Comparison of ENCODE assay signal across 1 cellular context in the genomic region with DNA sequence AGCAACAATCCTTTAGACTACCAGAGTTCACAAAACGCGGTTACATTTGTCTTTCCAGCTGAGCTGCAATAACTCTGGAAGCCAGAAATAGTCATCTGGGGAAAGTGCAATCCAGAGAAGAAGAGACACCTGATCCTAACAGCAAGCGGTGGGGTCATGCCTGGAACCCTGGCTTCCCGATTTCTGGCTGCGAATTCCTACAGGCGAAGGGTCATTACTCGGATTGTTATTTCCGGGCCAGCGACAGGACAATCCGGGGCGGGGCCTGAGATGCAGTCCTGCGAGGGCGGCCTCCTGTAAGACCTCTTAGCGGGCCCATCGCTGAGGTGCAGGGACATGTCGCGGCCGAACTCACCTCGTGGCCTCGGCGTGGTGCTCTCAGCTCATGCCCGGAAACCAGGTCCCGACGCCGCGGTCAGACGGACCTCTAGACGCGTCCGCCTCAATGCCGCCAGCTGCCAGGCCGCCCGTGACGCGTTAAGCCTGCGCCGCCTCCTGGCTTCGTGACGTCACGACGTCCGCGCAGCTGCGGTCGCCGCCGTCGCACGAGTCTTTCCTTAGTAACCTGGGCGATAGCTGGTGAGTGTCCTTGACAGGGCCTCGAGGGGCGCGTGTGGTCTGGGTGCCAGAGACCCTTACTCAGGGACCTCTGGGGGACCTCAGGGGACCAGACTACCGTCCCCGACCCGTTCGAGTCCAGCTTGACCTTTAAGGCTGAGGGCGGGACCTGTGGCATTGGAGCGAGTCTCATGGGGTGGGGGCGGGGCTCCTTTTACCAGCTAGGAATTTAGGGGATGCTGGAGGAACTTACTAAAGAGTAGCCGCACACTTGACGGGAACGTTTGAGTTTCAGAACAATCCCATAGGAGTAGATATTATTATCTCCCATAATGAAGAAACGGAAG.
A peak's percentile ranks its signal among the peaks of the same experiment; 100 is the strongest.
TF ChIP-seq lines count a peak whose summit lies in the region.

A gene with protein sequence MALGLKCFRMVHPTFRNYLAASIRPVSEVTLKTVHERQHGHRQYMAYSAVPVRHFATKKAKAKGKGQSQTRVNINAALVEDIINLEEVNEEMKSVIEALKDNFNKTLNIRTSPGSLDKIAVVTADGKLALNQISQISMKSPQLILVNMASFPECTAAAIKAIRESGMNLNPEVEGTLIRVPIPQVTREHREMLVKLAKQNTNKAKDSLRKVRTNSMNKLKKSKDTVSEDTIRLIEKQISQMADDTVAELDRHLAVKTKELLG (plus strand): TSS at position 523 of the 905 bp plus-strand sequence. CDS start 6,010 bp downstream, outside the sequence.
A gene with protein sequence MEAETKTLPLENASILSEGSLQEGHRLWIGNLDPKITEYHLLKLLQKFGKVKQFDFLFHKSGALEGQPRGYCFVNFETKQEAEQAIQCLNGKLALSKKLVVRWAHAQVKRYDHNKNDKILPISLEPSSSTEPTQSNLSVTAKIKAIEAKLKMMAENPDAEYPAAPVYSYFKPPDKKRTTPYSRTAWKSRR (minus strand): TSS at position 481 of the 905 bp plus-strand sequence. CDS start 3,348 bp downstream, outside the sequence.

TF ChIP-seq in HepG2, 621 proteins besides CTCF, POLR2A, EP300 and RAD21 (continued from another document and continues in another):
- TF ChIP-seq, protein P1, sequence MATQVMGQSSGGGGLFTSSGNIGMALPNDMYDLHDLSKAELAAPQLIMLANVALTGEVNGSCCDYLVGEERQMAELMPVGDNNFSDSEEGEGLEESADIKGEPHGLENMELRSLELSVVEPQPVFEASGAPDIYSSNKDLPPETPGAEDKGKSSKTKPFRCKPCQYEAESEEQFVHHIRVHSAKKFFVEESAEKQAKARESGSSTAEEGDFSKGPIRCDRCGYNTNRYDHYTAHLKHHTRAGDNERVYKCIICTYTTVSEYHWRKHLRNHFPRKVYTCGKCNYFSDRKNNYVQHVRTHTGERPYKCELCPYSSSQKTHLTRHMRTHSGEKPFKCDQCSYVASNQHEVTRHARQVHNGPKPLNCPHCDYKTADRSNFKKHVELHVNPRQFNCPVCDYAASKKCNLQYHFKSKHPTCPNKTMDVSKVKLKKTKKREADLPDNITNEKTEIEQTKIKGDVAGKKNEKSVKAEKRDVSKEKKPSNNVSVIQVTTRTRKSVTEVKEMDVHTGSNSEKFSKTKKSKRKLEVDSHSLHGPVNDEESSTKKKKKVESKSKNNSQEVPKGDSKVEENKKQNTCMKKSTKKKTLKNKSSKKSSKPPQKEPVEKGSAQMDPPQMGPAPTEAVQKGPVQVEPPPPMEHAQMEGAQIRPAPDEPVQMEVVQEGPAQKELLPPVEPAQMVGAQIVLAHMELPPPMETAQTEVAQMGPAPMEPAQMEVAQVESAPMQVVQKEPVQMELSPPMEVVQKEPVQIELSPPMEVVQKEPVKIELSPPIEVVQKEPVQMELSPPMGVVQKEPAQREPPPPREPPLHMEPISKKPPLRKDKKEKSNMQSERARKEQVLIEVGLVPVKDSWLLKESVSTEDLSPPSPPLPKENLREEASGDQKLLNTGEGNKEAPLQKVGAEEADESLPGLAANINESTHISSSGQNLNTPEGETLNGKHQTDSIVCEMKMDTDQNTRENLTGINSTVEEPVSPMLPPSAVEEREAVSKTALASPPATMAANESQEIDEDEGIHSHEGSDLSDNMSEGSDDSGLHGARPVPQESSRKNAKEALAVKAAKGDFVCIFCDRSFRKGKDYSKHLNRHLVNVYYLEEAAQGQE (IDR thresholded peaks at IDR 0.05; ENCODE audit: borderline replicate concordance in 1 of 2, low read depth in 1 of 2, low read length in 2 of 2) = peak in 1 of 2 experiments; percentile 58; a peak in 1 of 4 replicates
- TF ChIP-seq NRL (CRISPR knock-in tag; IDR thresholded peaks at IDR 0.05; ENCODE audit: borderline replicate concordance) (peak; percentile 99), TGIF2 (CRISPR knock-in tag; IDR thresholded peaks at IDR 0.05) (peak; percentile 90), ZNF619 (CRISPR knock-in tag; IDR thresholded peaks at IDR 0.05) (0 out of 2 replicates have a peak, but pooled peaks have one; percentile 58), ZNF460 (CRISPR knock-in tag; IDR thresholded peaks at IDR 0.05; ENCODE audit: borderline replicate concordance) (no peak), ZFP82 (CRISPR knock-in tag; IDR thresholded peaks at IDR 0.05; ENCODE audit: borderline replicate concordance) (peak; percentile 86; the same call in 1 of the 2 replicates), HDAC2 (CRISPR knock-in tag; IDR thresholded peaks at IDR 0.05) (peak; percentile 92), EHMT2 (IDR thresholded peaks at IDR 0.05; ENCODE audit: borderline replicate concordance, low read depth, low read length) (no peak), MAZ (IDR thresholded peaks at IDR 0.05; ENCODE audit: borderline replicate concordance, low read depth, low read length) (no peak), MAZ (CRISPR knock-in tag; IDR thresholded peaks at IDR 0.05; ENCODE audit: low read depth) (peak; percentile 80), EZH2 (conservative IDR thresholded peaks at IDR 0.05; ENCODE audit: low read depth, low read length) (no peak), RFXAP (CRISPR knock-in tag; IDR thresholded peaks at IDR 0.05; ENCODE audit: borderline replicate concordance) (no peak; the same call in 1 of the 2 replicates), ZNF234 (CRISPR knock-in tag; conservative IDR thresholded peaks at IDR 0.05) (peak; percentile 30; the same call in 1 of the 2 replicates), REXO4 (CRISPR knock-in tag; IDR thresholded peaks at IDR 0.05; ENCODE audit: borderline replicate concordance) (no peak), ZBTB21 (CRISPR knock-in tag; IDR thresholded peaks at IDR 0.05) (peak; percentile 98), ATM (IDR thresholded peaks at IDR 0.05; ENCODE audit: borderline replicate concordance) (no peak), PPARG (CRISPR knock-in tag; conservative IDR thresholded peaks at IDR 0.05) (0 out of 2 replicates have a peak, but pooled peaks have one; percentile 29), FOXP1 (IDR thresholded peaks at IDR 0.05) (no peak), FOXP1 (CRISPR knock-in tag; IDR thresholded peaks at IDR 0.05) (peak; percentile 13; the same call in 1 of the 2 replicates), SKI (IDR thresholded peaks at IDR 0.05; ENCODE audit: partially characterized antibody) (peak; percentile 91), ATF7-NPFF (CRISPR knock-in tag; IDR thresholded peaks at IDR 0.05; ENCODE audit: low read depth) (peak; percentile 98), MATR3 (CRISPR knock-in tag; IDR thresholded peaks at IDR 0.05) (no peak)
- TF ChIP-seq, protein P2, sequence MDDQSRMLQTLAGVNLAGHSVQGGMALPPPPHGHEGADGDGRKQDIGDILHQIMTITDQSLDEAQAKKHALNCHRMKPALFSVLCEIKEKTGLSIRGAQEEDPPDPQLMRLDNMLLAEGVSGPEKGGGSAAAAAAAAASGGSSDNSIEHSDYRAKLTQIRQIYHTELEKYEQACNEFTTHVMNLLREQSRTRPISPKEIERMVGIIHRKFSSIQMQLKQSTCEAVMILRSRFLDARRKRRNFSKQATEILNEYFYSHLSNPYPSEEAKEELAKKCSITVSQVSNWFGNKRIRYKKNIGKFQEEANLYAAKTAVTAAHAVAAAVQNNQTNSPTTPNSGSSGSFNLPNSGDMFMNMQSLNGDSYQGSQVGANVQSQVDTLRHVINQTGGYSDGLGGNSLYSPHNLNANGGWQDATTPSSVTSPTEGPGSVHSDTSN (CRISPR knock-in tag; IDR thresholded peaks at IDR 0.05; ENCODE audit: borderline replicate concordance) = peak; percentile 90
- TF ChIP-seq, protein P3, sequence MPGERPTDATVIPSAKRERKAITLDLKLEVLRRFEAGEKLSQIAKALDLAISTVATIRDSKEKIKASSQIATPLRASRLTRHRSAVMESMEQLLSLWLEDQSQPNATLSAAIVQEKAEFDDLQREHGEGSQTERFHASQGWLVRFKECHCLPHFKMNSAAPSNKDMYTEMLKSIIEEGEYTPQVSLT (CRISPR knock-in tag; IDR thresholded peaks at IDR 0.05; ENCODE audit: borderline replicate concordance, low read depth) = peak; percentile 56; the same call in 1 of the 2 replicates
- TF ChIP-seq, protein P4, sequence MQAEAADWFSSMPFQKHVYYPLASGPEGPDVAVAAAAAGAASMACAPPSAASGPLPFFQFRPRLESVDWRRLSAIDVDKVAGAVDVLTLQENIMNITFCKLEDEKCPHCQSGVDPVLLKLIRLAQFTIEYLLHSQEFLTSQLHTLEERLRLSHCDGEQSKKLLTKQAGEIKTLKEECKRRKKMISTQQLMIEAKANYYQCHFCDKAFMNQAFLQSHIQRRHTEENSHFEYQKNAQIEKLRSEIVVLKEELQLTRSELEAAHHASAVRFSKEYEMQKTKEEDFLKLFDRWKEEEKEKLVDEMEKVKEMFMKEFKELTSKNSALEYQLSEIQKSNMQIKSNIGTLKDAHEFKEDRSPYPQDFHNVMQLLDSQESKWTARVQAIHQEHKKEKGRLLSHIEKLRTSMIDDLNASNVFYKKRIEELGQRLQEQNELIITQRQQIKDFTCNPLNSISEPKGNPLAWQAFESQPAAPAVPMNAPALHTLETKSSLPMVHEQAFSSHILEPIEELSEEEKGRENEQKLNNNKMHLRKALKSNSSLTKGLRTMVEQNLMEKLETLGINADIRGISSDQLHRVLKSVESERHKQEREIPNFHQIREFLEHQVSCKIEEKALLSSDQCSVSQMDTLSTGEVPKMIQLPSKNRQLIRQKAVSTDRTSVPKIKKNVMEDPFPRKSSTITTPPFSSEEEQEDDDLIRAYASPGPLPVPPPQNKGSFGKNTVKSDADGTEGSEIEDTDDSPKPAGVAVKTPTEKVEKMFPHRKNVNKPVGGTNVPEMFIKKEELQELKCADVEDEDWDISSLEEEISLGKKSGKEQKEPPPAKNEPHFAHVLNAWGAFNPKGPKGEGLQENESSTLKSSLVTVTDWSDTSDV (CRISPR knock-in tag; IDR thresholded peaks at IDR 0.05) = 0 out of 2 replicates have a peak, but pooled peaks have one; percentile 51
- TF ChIP-seq, protein P5, sequence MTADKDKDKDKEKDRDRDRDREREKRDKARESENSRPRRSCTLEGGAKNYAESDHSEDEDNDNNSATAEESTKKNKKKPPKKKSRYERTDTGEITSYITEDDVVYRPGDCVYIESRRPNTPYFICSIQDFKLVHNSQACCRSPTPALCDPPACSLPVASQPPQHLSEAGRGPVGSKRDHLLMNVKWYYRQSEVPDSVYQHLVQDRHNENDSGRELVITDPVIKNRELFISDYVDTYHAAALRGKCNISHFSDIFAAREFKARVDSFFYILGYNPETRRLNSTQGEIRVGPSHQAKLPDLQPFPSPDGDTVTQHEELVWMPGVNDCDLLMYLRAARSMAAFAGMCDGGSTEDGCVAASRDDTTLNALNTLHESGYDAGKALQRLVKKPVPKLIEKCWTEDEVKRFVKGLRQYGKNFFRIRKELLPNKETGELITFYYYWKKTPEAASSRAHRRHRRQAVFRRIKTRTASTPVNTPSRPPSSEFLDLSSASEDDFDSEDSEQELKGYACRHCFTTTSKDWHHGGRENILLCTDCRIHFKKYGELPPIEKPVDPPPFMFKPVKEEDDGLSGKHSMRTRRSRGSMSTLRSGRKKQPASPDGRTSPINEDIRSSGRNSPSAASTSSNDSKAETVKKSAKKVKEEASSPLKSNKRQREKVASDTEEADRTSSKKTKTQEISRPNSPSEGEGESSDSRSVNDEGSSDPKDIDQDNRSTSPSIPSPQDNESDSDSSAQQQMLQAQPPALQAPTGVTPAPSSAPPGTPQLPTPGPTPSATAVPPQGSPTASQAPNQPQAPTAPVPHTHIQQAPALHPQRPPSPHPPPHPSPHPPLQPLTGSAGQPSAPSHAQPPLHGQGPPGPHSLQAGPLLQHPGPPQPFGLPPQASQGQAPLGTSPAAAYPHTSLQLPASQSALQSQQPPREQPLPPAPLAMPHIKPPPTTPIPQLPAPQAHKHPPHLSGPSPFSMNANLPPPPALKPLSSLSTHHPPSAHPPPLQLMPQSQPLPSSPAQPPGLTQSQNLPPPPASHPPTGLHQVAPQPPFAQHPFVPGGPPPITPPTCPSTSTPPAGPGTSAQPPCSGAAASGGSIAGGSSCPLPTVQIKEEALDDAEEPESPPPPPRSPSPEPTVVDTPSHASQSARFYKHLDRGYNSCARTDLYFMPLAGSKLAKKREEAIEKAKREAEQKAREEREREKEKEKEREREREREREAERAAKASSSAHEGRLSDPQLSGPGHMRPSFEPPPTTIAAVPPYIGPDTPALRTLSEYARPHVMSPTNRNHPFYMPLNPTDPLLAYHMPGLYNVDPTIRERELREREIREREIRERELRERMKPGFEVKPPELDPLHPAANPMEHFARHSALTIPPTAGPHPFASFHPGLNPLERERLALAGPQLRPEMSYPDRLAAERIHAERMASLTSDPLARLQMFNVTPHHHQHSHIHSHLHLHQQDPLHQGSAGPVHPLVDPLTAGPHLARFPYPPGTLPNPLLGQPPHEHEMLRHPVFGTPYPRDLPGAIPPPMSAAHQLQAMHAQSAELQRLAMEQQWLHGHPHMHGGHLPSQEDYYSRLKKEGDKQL (CRISPR knock-in tag; IDR thresholded peaks at IDR 0.05; ENCODE audit: low read depth) = peak; percentile 66; the same call in 1 of the 2 replicates
- TF ChIP-seq, protein P6, sequence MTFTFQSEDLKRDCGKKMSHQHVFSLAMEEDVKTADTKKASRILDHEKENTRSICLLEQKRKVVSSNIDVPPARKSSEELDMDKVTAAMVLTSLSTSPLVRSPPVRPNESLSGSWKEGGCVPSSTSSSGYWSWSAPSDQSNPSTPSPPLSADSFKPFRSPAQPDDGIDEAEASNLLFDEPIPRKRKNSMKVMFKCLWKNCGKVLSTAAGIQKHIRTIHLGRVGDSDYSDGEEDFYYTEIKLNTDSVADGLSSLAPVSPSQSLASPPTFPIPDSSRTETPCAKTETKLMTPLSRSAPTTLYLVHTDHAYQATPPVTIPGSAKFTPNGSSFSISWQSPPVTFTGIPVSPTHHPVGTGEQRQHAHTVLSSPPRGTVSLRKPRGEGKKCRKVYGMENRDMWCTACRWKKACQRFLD (CRISPR knock-in tag; IDR thresholded peaks at IDR 0.05; ENCODE audit: borderline replicate concordance) = peak; percentile 96
- TF ChIP-seq, protein P7, sequence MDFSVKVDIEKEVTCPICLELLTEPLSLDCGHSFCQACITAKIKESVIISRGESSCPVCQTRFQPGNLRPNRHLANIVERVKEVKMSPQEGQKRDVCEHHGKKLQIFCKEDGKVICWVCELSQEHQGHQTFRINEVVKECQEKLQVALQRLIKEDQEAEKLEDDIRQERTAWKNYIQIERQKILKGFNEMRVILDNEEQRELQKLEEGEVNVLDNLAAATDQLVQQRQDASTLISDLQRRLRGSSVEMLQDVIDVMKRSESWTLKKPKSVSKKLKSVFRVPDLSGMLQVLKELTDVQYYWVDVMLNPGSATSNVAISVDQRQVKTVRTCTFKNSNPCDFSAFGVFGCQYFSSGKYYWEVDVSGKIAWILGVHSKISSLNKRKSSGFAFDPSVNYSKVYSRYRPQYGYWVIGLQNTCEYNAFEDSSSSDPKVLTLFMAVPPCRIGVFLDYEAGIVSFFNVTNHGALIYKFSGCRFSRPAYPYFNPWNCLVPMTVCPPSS (IDR thresholded peaks at IDR 0.05) = no peak
- TF ChIP-seq, protein P8, sequence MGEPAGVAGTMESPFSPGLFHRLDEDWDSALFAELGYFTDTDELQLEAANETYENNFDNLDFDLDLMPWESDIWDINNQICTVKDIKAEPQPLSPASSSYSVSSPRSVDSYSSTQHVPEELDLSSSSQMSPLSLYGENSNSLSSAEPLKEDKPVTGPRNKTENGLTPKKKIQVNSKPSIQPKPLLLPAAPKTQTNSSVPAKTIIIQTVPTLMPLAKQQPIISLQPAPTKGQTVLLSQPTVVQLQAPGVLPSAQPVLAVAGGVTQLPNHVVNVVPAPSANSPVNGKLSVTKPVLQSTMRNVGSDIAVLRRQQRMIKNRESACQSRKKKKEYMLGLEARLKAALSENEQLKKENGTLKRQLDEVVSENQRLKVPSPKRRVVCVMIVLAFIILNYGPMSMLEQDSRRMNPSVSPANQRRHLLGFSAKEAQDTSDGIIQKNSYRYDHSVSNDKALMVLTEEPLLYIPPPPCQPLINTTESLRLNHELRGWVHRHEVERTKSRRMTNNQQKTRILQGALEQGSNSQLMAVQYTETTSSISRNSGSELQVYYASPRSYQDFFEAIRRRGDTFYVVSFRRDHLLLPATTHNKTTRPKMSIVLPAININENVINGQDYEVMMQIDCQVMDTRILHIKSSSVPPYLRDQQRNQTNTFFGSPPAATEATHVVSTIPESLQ (CRISPR knock-in tag; conservative IDR thresholded peaks at IDR 0.05) = no peak
